In genomic region chr4:159298502-159298901, GRCh38 we compare ENCODE assay signal across 8 cellular contexts.
DNase-seq lines count a peak whose midpoint lies in the region; ATAC-seq and FAIRE-seq lines count a peak whose summit lies in the region.

No MANE protein-coding gene starts in this region.

- FAIRE-seq in frontal cortex (lab: Jason Lieb, UNC), result no peak

- H3K4me1 ChIP-seq in skeletal muscle satellite cell (ENCODE audit: control insufficient read depth, insufficient read depth, low read length), result peaks cover 28% of the 10 kb centered on the region

- H3K9me3 ChIP-seq in skeletal muscle satellite cell (replicated peaks; ENCODE audit: low read length), result no peaks in the 10 kb centered on the region

- H3K36me3 ChIP-seq in skeletal muscle satellite cell (ENCODE audit: insufficient read depth, low read length), result no peaks in the 10 kb centered on the region

- peak; percentile 72 for ATAC-seq in HG02870 (IDR thresholded peaks at IDR 0.05; ENCODE audit: unreplicated experiment)

- peak overlapping the region; percentile 2 for H3K9ac ChIP-seq in skeletal muscle satellite cell (ENCODE audit: low read depth, low read length)

- H3K4me3 ChIP-seq in skeletal muscle satellite cell (ENCODE audit: low read length), result peak overlapping the region; percentile 2

- no peaks in the 10 kb centered on the region for H3K27me3 ChIP-seq in skeletal muscle satellite cell (ENCODE audit: control insufficient read depth, insufficient read depth, low read length)

- DNase-seq in NOMO-1 treated with DMSO at 0.1 percent for 48 hours (lab: John Stamatoyannopoulos, UW; ENCODE audit: unreplicated experiment) (peak; percentile 8), NOMO-1 (lab: John Stamatoyannopoulos, UW; ENCODE audit: unreplicated experiment in 2 of 2) (no peak), astrocyte of the hippocampus (ENCODE audit: low read depth, low spot score) (peak; percentile 74), NCI-H1048 (lab: John Stamatoyannopoulos, UW) (no peak), frontal cortex (ENCODE audit: low spot score in 2 of 2) (no peak)
- no peak for DNase-seq in activated CD8-positive, alpha-beta memory T cell treated with anti-CD3 and anti-CD28 coated beads, Interleukin-2, amount 50 U/mL, for 48 hours

- H3K4me2 ChIP-seq in skeletal muscle satellite cell (ENCODE audit: low read length), result peak overlapping the region; percentile 55

Comparison
In these comparisons a context has a peak if more than half of its experiments do, and no peak if none do; other contexts are left out.
1. DNase-seq: peak in NOMO-1 treated with DMSO at 0.1 percent for 48 hours (single experiment) and astrocyte of the hippocampus (single experiment); none in NOMO-1 (0 of 2), NCI-H1048 (single experiment), frontal cortex (0 of 2) and activated CD8-positive, alpha-beta memory T cell treated with anti-CD3 and anti-CD28 coated beads, Interleukin-2, amount 50 U/mL, for 48 hours (single experiment).